ENCODE assay signal across 19 cellular contexts in genomic region chr2:41768301-41768700, GRCh38.
A peak's percentile ranks its signal among the peaks of the same experiment; 100 is the strongest.
DNase-seq lines count a peak whose midpoint lies in the region; ATAC-seq and TF ChIP-seq lines count a peak whose summit lies in the region.
"Had no signal": no experiment of that assay in that cellular context is flagged by ENCODE, and none has a peak within 500 bp of the region (broad histone marks: within the 10 kb centered on the region; RNA-seq: fewer than 3 reads in every experiment).

No MANE protein-coding gene starts in this region.

- intact Hi-C loops in Right ventricle myocardium inferior (cut with DNase I) (no loop called here), left ventricle myocardium superior (cut with micrococcal nuclease) (no loop called here), head of caudate nucleus (cut with DNase I) (no loop called here)
- intact Hi-C loops in CD4-positive, alpha-beta T cell (cut with DNase I, micrococcal nuclease) = no loop called here

- DNase-seq in Right ventricle myocardium inferior (ENCODE audit: missing footprints) (no peak), right atrium auricular region (ENCODE audit: low spot score) (no peak), endodermal cell (peak; percentile 62), left ventricle myocardium superior (peak; percentile 30), superior temporal gyrus (ENCODE audit: extremely low spot score) (peak; percentile 48), head of caudate nucleus (no peak), immature natural killer cell (no peak)
- no peak for DNase-seq in CD4-positive, alpha-beta T cell
- DNase-seq: C1 segment of cervical spinal cord, DMS 273 treated with DMSO at 0.1 percent for 48 hours, H9, NCI-H1417 treated with DMSO at 0.1 percent for 48 hours, NCI-H2029, NCI-H446 treated with DMSO at 0.1 percent for 48 hours, NCI-H69, OCI-M1, SHP77 treated with DMSO at 0.1 percent for 48 hours, SK-N-SH had no signal

- peaks cover 11% of the 10 kb centered on the region for H3K27me3 Mint-ChIP-seq in endodermal cell (ENCODE audit: insufficient read depth)
- H3K27me3 Mint-ChIP-seq in CD4-positive, alpha-beta T cell = peaks cover 40% of the 10 kb centered on the region
- H3K27me3 Mint-ChIP-seq in immature natural killer cell (ENCODE audit: low read depth in 3 of 3) = peaks cover 0 to 6% (median 2%) of the 10 kb centered on the region in 3 donors

- no peak overlapping the region for H3K4me3 ChIP-seq in right atrium auricular region
- H3K4me3 ChIP-seq in endodermal cell (ENCODE audit: low read length) = no peak overlapping the region

- CTCF ChIA-PET in CD4-positive, alpha-beta T cell (lab: Charles Lee) = no interaction called here

- H3K4me1 Mint-ChIP-seq in endodermal cell (peaks cover 28% of the 10 kb centered on the region), immature natural killer cell (no peaks in the 10 kb centered on the region)
- H3K4me1 Mint-ChIP-seq in CD4-positive, alpha-beta T cell (ENCODE audit: low read depth) = no peaks in the 10 kb centered on the region

- H3K27me3 ChIP-seq in right atrium auricular region = no peaks in the 10 kb centered on the region
- no peaks in the 10 kb centered on the region for H3K27me3 ChIP-seq in endodermal cell (ENCODE audit: control insufficient read depth, insufficient read depth, low read length, poor library complexity, severe bottlenecking)
- H3K27me3 ChIP-seq in CD4-positive, alpha-beta T cell (ENCODE audit: control insufficient read depth, insufficient read depth, low read length) = peaks cover 17% of the 10 kb centered on the region

- H3K27ac Mint-ChIP-seq in endodermal cell = no peak overlapping the region
- no peak overlapping the region for H3K27ac Mint-ChIP-seq in CD4-positive, alpha-beta T cell
- H3K27ac Mint-ChIP-seq in immature natural killer cell = no peak overlapping the region
- H3K27ac Mint-ChIP-seq: H9 had no signal

- 71 to 84% methylated on average over 4 to 5 of the region's 5 CpGs for WGBS in endodermal cell (ENCODE audit: insufficient coverage in 1 of 2, insufficient read length in 1 of 2), 2 experiments

- H3K36me3 ChIP-seq in right atrium auricular region = no peaks in the 10 kb centered on the region
- H3K36me3 ChIP-seq in endodermal cell (ENCODE audit: control insufficient read depth, insufficient read depth, low read length) = no peaks in the 10 kb centered on the region

- H3K9me3 Mint-ChIP-seq in endodermal cell (peaks cover 3% of the 10 kb centered on the region), immature natural killer cell (no peaks in the 10 kb centered on the region)
- no peaks in the 10 kb centered on the region for H3K9me3 Mint-ChIP-seq in CD4-positive, alpha-beta T cell
- H3K9me3 Mint-ChIP-seq: H9 had no signal

- H3K4me3 Mint-ChIP-seq in endodermal cell (no peak overlapping the region), immature natural killer cell (no peak overlapping the region)
- H3K4me3 Mint-ChIP-seq in CD4-positive, alpha-beta T cell = no peak overlapping the region
- H3K4me3 Mint-ChIP-seq: H9 had no signal

- peaks cover 2% of the 10 kb centered on the region for H3K36me3 Mint-ChIP-seq in endodermal cell (ENCODE audit: low read depth)
- no peaks in the 10 kb centered on the region for H3K36me3 Mint-ChIP-seq in CD4-positive, alpha-beta T cell (ENCODE audit: low read depth)
- H3K36me3 Mint-ChIP-seq in immature natural killer cell = no peaks in the 10 kb centered on the region

- no peak overlapping the region for H3K27ac ChIP-seq in right atrium auricular region
- no peak overlapping the region for H3K27ac ChIP-seq in endodermal cell (ENCODE audit: low read depth, low read length)
- no peak overlapping the region for H3K27ac ChIP-seq in CD4-positive, alpha-beta T cell (ENCODE audit: low read depth, low read length)
- H3K27ac ChIP-seq: KMS-11 had no signal

- H3K4me1 ChIP-seq in right atrium auricular region (no peaks in the 10 kb centered on the region), endodermal cell (ENCODE audit: control insufficient read depth, insufficient read depth, low read length) (peaks cover 12% of the 10 kb centered on the region)

- ATAC-seq in Right ventricle myocardium inferior (peak; percentile 79), left ventricle myocardium superior (peak; percentile 82)
- ATAC-seq in CD4-positive, alpha-beta T cell (ENCODE audit: poor library complexity) = no peak

- H3K9ac ChIP-seq in endodermal cell (ENCODE audit: extremely low read depth, low read length, poor library complexity, severe bottlenecking) = no peak overlapping the region
- H3K9ac ChIP-seq: KMS-11, SK-N-SH had no signal

- TF ChIP-seq CTCF in right atrium auricular region (IDR thresholded peaks at IDR 0.05) (no peak), endodermal cell (conservative IDR thresholded peaks at IDR 0.05) (no peak)
- no peak for TF ChIP-seq CTCF in CD4-positive, alpha-beta T cell (IDR thresholded peaks at IDR 0.05)

- POLR2A ChIA-PET in CD4-positive, alpha-beta T cell (lab: Charles Lee) = no interaction called here

- H3K9me3 ChIP-seq in right atrium auricular region (no peaks in the 10 kb centered on the region), endodermal cell (ENCODE audit: control insufficient read depth, low read length) (no peaks in the 10 kb centered on the region)
- no peaks in the 10 kb centered on the region for H3K9me3 ChIP-seq in CD4-positive, alpha-beta T cell (ENCODE audit: control insufficient read depth, low read length)
- H3K9me3 ChIP-seq: SK-N-SH had no signal

Comparison
In these comparisons a context has a peak if more than half of its experiments do, and no peak if none do; other contexts are left out.
1. DNase-seq: peak in endodermal cell (single experiment), left ventricle myocardium superior (single experiment) and superior temporal gyrus (single experiment); none in Right ventricle myocardium inferior (single experiment), right atrium auricular region (single experiment), head of caudate nucleus (0 of 42), CD4-positive, alpha-beta T cell (0 of 10) and immature natural killer cell (0 of 3).